Comparison of ENCODE assay signal across 9 cellular contexts in the genomic region with DNA sequence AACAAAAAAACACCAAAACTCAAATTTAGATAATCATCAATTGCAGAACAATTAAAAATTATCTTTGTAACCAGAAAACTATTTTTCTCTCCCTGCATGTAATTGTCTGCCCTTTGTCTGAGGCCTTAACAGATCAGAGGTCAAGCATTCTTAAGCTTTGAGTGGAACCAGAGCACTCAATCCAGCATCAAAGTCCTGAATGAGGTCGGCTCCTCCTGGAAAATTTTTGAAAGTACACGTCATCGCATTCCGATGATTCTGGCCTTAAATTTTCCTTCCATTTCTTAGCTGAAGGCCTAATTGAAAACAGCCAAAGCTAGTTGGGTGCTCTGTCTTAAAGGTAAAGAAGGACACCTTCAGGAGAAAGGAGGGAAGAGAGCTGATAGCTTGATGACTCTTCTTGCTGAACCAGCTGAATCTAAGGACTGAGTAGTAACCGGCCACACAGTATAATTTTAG.
DNase-seq lines count a peak whose midpoint lies in the region; ATAC-seq lines count a peak whose summit lies in the region.
"Had no signal": no experiment of that assay in that cellular context is flagged by ENCODE, and none has a peak within 500 bp of the region (broad histone marks: within the 10 kb centered on the region; RNA-seq: fewer than 3 reads in every experiment).

No MANE protein-coding gene starts in this region.

- intact Hi-C loops in left colon (cut with DNase I, micrococcal nuclease), result no loop called here

- ATAC-seq in GM19452 (IDR thresholded peaks at IDR 0.05; ENCODE audit: unreplicated experiment) (no peak), GM21786 (IDR thresholded peaks at IDR 0.05; ENCODE audit: unreplicated experiment) (no peak), left colon (no peak)
- ATAC-seq: activated T-cell treated with anti-CD3 and anti-CD28 coated beads, Interleukin-2, amount 50 U/mL, for 4 hours had no signal

- DNase-seq in H4 (ENCODE audit: low spot score) (peak; percentile 85), SK-N-DZ (ENCODE audit: low spot score) (peak; percentile 97), globus pallidus (ENCODE audit: low spot score) (peak; percentile 21), retina (peak; percentile 68), left colon (no peak)
- no peak for DNase-seq in stimulated activated CD4-positive, alpha-beta T cell treated with anti-CD3 and anti-CD28 coated beads, Interleukin-12 subunit alpha, Interleukin-12 subunit beta, amount 100 ng/mL, for 4 hours
- DNase-seq: activated T-cell treated with anti-CD3 and anti-CD28 coated beads, Interleukin-2, amount 50 U/mL, for 4 hours had no signal

Comparison
In these comparisons a context has a peak if more than half of its experiments do, and no peak if none do; other contexts are left out.
1. DNase-seq: peak in H4 (single experiment), SK-N-DZ (single experiment), globus pallidus (single experiment) and retina (single experiment); none in stimulated activated CD4-positive, alpha-beta T cell treated with anti-CD3 and anti-CD28 coated beads, Interleukin-12 subunit alpha, Interleukin-12 subunit beta, amount 100 ng/mL, for 4 hours (single experiment) and left colon (0 of 2).